Comparison of ENCODE assay signal across 1 cellular context in genomic region chr1:40980068-40980452, GRCh38.
TF ChIP-seq lines count a peak whose summit lies in the region.

No MANE protein-coding gene starts in this region.

TF ChIP-seq in HepG2, 621 proteins besides CTCF, POLR2A, EP300 and RAD21 (continued from another document and continues in another):
- no peak for TF ChIP-seq ZBED4 (CRISPR knock-in tag; IDR thresholded peaks at IDR 0.05; ENCODE audit: borderline replicate concordance)
- TF ChIP-seq NCOR1 (IDR thresholded peaks at IDR 0.05; ENCODE audit: borderline replicate concordance, low read length) = no peak
- TF ChIP-seq ZNF20 (CRISPR knock-in tag; IDR thresholded peaks at IDR 0.05) = no peak
- no peak for TF ChIP-seq ZSCAN9 (CRISPR knock-in tag; IDR thresholded peaks at IDR 0.05; ENCODE audit: borderline replicate concordance)
- TF ChIP-seq ZNF329 (CRISPR knock-in tag; IDR thresholded peaks at IDR 0.05; ENCODE audit: low read depth) = peak; percentile 55; the same call in 1 of the 2 replicates
- no peak for TF ChIP-seq ZBTB3 (CRISPR knock-in tag; IDR thresholded peaks at IDR 0.05; ENCODE audit: borderline replicate concordance, low read depth)
- no peak for TF ChIP-seq ZBTB14 (CRISPR knock-in tag; IDR thresholded peaks at IDR 0.05)
- no peak for TF ChIP-seq LBX2 (CRISPR knock-in tag; IDR thresholded peaks at IDR 0.05; ENCODE audit: borderline replicate concordance)
- TF ChIP-seq KMT2A (CRISPR knock-in tag; IDR thresholded peaks at IDR 0.05) = no peak
- TF ChIP-seq NBN (conservative IDR thresholded peaks at IDR 0.05) = no peak
- no peak for TF ChIP-seq ZHX1 (CRISPR knock-in tag; IDR thresholded peaks at IDR 0.05; ENCODE audit: low read depth)
- no peak for TF ChIP-seq ZMAT3 (CRISPR knock-in tag; conservative IDR thresholded peaks at IDR 0.05)
- peak; percentile 90 for TF ChIP-seq AGO2 (optimal IDR thresholded peaks at IDR 0.05; ENCODE audit: low read depth, low read length)
- no peak for TF ChIP-seq HIC2 (CRISPR knock-in tag; IDR thresholded peaks at IDR 0.05; ENCODE audit: low read depth)
- no peak for TF ChIP-seq NR0B2 (CRISPR knock-in tag; IDR thresholded peaks at IDR 0.05)
- no peak for TF ChIP-seq AGO1 (IDR thresholded peaks at IDR 0.05; ENCODE audit: low read depth, low read length, poor library complexity, severe bottlenecking)
- 0 out of 2 replicates have a peak, but pooled peaks have one; percentile 31 for TF ChIP-seq ZXDC (CRISPR knock-in tag; IDR thresholded peaks at IDR 0.05)
- TF ChIP-seq KDM1A (CRISPR knock-in tag; IDR thresholded peaks at IDR 0.05) = no peak
- TF ChIP-seq ZBTB44 (CRISPR knock-in tag; IDR thresholded peaks at IDR 0.05) = no peak
- TF ChIP-seq ZNF674 (CRISPR knock-in tag; IDR thresholded peaks at IDR 0.05; ENCODE audit: low read depth) = 0 out of 2 replicates have a peak, but pooled peaks have one; percentile 14
- TF ChIP-seq UBTF (CRISPR knock-in tag; IDR thresholded peaks at IDR 0.05) = peak; percentile 25; the same call in 1 of the 2 replicates
- peak; percentile 67; the same call in 1 of the 2 replicates for TF ChIP-seq ZNF740 (CRISPR knock-in tag; IDR thresholded peaks at IDR 0.05)
- no peak for TF ChIP-seq ZNF18 (CRISPR knock-in tag; IDR thresholded peaks at IDR 0.05; ENCODE audit: insufficient replicate concordance)
- TF ChIP-seq ATF6 (CRISPR knock-in tag; conservative IDR thresholded peaks at IDR 0.05) = no peak
